Comparison of ENCODE assay signal across 8 cellular contexts in genomic region chr16:1929105-1929504, GRCh38. TPM values are rescaled to one million over a fixed set of nuclear protein-coding genes. Genes with fewer than 3 reads are reported as not detected.
DNase-seq lines count a peak whose midpoint lies in the region; ATAC-seq, FAIRE-seq and TF ChIP-seq lines count a peak whose summit lies in the region.

No MANE protein-coding gene starts in this region.

- H3K4me1 ChIP-seq in GM12878 (ENCODE audit: control insufficient read depth, insufficient read depth, low read length) = no peaks in the 10 kb centered on the region; the same call in 1 of the 2 replicates
- no peaks in the 10 kb centered on the region for H3K4me1 ChIP-seq in testis

- intact Hi-C loops in GM12878 (cut with micrococcal nuclease; ENCODE audit: unreplicated experiment) = loop anchor here (2.0 kb wide), 1 partner anchor 66 kb away; no protein-coding TSS in a partner anchor
- intact Hi-C loops in testis (cut with DNase I; ENCODE audit: low total_unique reads) = no loop called here

- TF ChIP-seq RAD21 in GM12878 (IDR thresholded peaks at IDR 0.05; ENCODE audit: insufficient read depth, low read depth, low read length) = no peak

- no peak for FAIRE-seq in GM12878 (lab: Jason Lieb, UNC)

- no peak for TF ChIP-seq POLR2A in GM12878 (IDR thresholded peaks at IDR 0.05; ENCODE audit: low read depth, low read length)
- no peak for TF ChIP-seq POLR2A in testis (IDR thresholded peaks at IDR 0.05)

- ATAC-seq in GM12878 (peak; percentile 61), left lobe of liver (peak; percentile 55), GM18868 (IDR thresholded peaks at IDR 0.05; ENCODE audit: unreplicated experiment) (no peak)

- H3K27me3 ChIP-seq in GM12878 (replicated peaks in 1 of 2; ENCODE audit: control insufficient read depth in 2 of 2, insufficient read depth in 2 of 2, low read length in 1 of 2) (no peaks in the 10 kb centered on the region; a peak in 3 of 4 replicates), testis (no peaks in the 10 kb centered on the region)

- H3K4me3 ChIP-seq in GM12878 (peak overlapping the region; percentile 60; the same call in 1 of the 2 replicates), testis (peak overlapping the region; percentile 56 to 72)

- peak overlapping the region; percentile 73 for H2AFZ ChIP-seq in GM12878 (ENCODE audit: control insufficient read depth, low read depth, low read length)

- H3K9me3 ChIP-seq in GM12878 (replicated peaks; ENCODE audit: control insufficient read depth, insufficient read depth, low read length) (no peaks in the 10 kb centered on the region), testis (no peaks in the 10 kb centered on the region)

- H4K20me1 ChIP-seq in GM12878 (ENCODE audit: control insufficient read depth, insufficient read depth) = no peaks in the 10 kb centered on the region

- POLR2A ChIA-PET in GM12878 (lab: Charles Lee) = interaction anchor here (0.6 to 0.9 kb wide), 2 partner anchors 78 to 147 kb away, joined by 3 to 7 read pairs; partner anchors contain the start of genes NUBP2 and SPSB3

- SMC1A ChIA-PET in GM12878 (lab: Charles Lee; ENCODE audit: uncharacterized antibody, unreplicated experiment) = interaction anchor here (0.9 to 1.6 kb wide), 4 partner anchors 63 to 212 kb away, joined by 3 to 5 read pairs (median 4); no protein-coding TSS in a partner anchor

- H3K36me3 ChIP-seq in GM12878 (ENCODE audit: control insufficient read depth in 2 of 2, insufficient read depth in 2 of 2, low read length in 1 of 2) (no peaks in the 10 kb centered on the region), testis (ENCODE audit: low read depth, missing control alignments) (no peaks in the 10 kb centered on the region)

- DNase-seq in A172 (ENCODE audit: low spot score) (peak; percentile 57), GM10266 (ENCODE audit: extremely low spot score) (peak; percentile 58), NCI-H146 (lab: John Stamatoyannopoulos, UW) (peak; percentile 77), GM12878 (ENCODE audit: low read depth, low spot score) (no peak), left lobe of liver (ENCODE audit: low spot score) (no peak), testis (peak; percentile 35), inferior parietal cortex (ENCODE audit: extremely low spot score) (no peak)

- BruUV-seq in GM12878 (replicated peaks; lab: Mats Ljungman, UMichigan) = no TSS peak

- RAD21 ChIA-PET in GM12878 (lab: Charles Lee; ENCODE audit: unreplicated experiment) = interaction anchor here (1.0 to 2.0 kb wide), 4 partner anchors 11 to 146 kb away, joined by 3 to 6 read pairs (median 4); partner anchors contain the start of genes FAHD1, NUBP2 and SPSB3

- in situ Hi-C loops in GM12878 (cut with MboI) = no loop called here

- no peaks in the 10 kb centered on the region for H3K79me2 ChIP-seq in GM12878 (ENCODE audit: control insufficient read depth, insufficient read depth, low read length)

- no peak overlapping the region for H3K27ac ChIP-seq in GM12878 (ENCODE audit: control insufficient read depth, insufficient read depth)
- H3K27ac ChIP-seq in testis = peak overlapping the region in 1 of 2 donors; percentile 81

- 23% methylated on average over 7 of the region's 11 CpGs for WGBS in GM12878 (ENCODE audit: insufficient coverage, insufficient replicate concordance, low lambda C conversion rate, missing lambda C conversion rate)
- WGBS in testis, 2 donors = 10 to 11% methylated on average over 5 to 11 of the region's 11 CpGs

- no peak overlapping the region for H3K9ac ChIP-seq in GM12878 (ENCODE audit: control insufficient read depth, insufficient read depth, low read length)

- CTCF ChIA-PET in GM12878 (lab: Yijun Ruan, JAX) = interaction anchor here (1.1 to 4.2 kb wide), 9 partner anchors 11 to 88 kb away, joined by 4 to 21 read pairs (median 7); no protein-coding TSS in a partner anchor

- H3K4me2 ChIP-seq in GM12878 (ENCODE audit: control insufficient read depth, insufficient read depth) = peak overlapping the region; percentile 62

- no peak for TF ChIP-seq EP300 in GM12878 (IDR thresholded peaks at IDR 0.05; ENCODE audit: borderline replicate concordance in 1 of 2, control insufficient read depth in 1 of 2, low read depth in 2 of 2, low read length in 2 of 2)

- no peak for TF ChIP-seq CTCF in GM10266 (IDR thresholded peaks at IDR 0.05; ENCODE audit: control insufficient read depth, insufficient read depth, low read depth, missing control alignments)
- no peak for TF ChIP-seq CTCF in GM12878 (IDR thresholded peaks at IDR 0.05 in 2 of 3, conservative IDR thresholded peaks at IDR 0.05 in 1 of 3; ENCODE audit: control insufficient read depth in 2 of 3, extremely low read depth in 1 of 3, insufficient read depth in 1 of 3, low read depth in 3 of 3, low read length in 3 of 3)
- TF ChIP-seq CTCF in testis (IDR thresholded peaks at IDR 0.05) = no peak

RNA-seq across cellular contexts. Expression of gene HS3ST6, which starts 10.9 kb away (rescaled TPM):
- total RNA-seq in A172 (2014; rRNA removed; shearing (Covaris generic)) = not detected in 2 replicates
- total RNA-seq in GM12878 (2013; cell fraction: nucleolus; rRNA removed) = not detected in 2 replicates
- total RNA-seq in GM12878 (2014; rRNA removed) = not detected in 2 replicates
- total RNA-seq in GM12878 (2014; rRNA removed; fragmentation: Illumina TruSeq; extraction: Trizol) = not detected in 2 replicates
- total RNA-seq in GM12878 (2021) = not detected in 2 replicates
- not detected for polyA plus RNA-seq in GM12878 (2011; ENCODE audit: low read depth)
- polyA plus RNA-seq in GM12878 (2011; rRNA removed) = not detected in 2 replicates
- polyA plus RNA-seq in GM12878 (2011; cell fraction: cytosol; rRNA removed) = not detected in 2 replicates
- polyA plus RNA-seq in GM12878 (2011; cell fraction: nucleus; rRNA removed) = not detected in 2 replicates
- polyA plus RNA-seq in GM12878 (2012) = 0.14 TPM in 1 of 2 replicates, not detected in the other
- polyA plus RNA-seq in GM12878 (2014; fragmentation: Illumina TruSeq; extraction: Trizol) = not detected in 2 replicates
- not detected for polyA plus RNA-seq in GM12878 (2014; fragmentation: Nextera tagmentation; extraction: Ambion mirVana)
- not detected in 2 replicates for polyA plus RNA-seq in GM12878 (2014; rRNA removed)
- not detected for polyA plus RNA-seq in GM12878 (2016; fragmentation: Nextera tagmentation; extraction: Ambion mirVana)
- not detected in 2 replicates for polyA minus RNA-seq in GM12878 (2011; rRNA and poly(A)+ RNA removed)
- polyA minus RNA-seq in GM12878 (2011; cell fraction: cytosol; rRNA and poly(A)+ RNA removed) = not detected in 2 replicates
- polyA minus RNA-seq in GM12878 (2011; cell fraction: nucleus; rRNA and poly(A)+ RNA removed) = not detected in 2 replicates
- not detected for total RNA-seq in left lobe of liver
- total RNA-seq in testis = 1 to 10 TPM in 1 of 2 donors, under 1 TPM in 1; 0.94 to 1.6 TPM
- polyA plus RNA-seq in testis (ENCODE audit: insufficient read depth, low read depth, low replicate concordance) = 0.34 TPM

RNA-seq across cellular contexts. Expression of gene MSRB1, which starts 13.9 kb away (rescaled TPM):
- total RNA-seq in A172 (2014; rRNA removed; shearing (Covaris generic)) = 15.6 and 22.5 TPM in 2 replicates
- 8.4 and 8.6 TPM in 2 replicates for total RNA-seq in GM12878 (2013; cell fraction: nucleolus; rRNA removed)
- total RNA-seq in GM12878 (2014; rRNA removed) (20.1 and 23.7 TPM in 2 replicates), GM12878 (2014; rRNA removed; fragmentation: Illumina TruSeq; extraction: Trizol) (15.7 and 17.9 TPM in 2 replicates), GM12878 (2021) (24.5 and 27.7 TPM in 2 replicates), left lobe of liver (124 TPM), testis (10 to 100 TPM; 17.5 to 19.8 TPM)
- polyA plus RNA-seq in GM12878 (2011; ENCODE audit: low read depth) = 14.3 TPM
- polyA plus RNA-seq in GM12878 (2011; rRNA removed) (17.4 and 30.7 TPM in 2 replicates), GM12878 (2014; fragmentation: Illumina TruSeq; extraction: Trizol) (5.1 and 22.0 TPM in 2 replicates), GM12878 (2014; fragmentation: Nextera tagmentation; extraction: Ambion mirVana) (1 to 10 TPM; 5.1 to 9.3 TPM), GM12878 (2014; rRNA removed) (35.7 and 38.6 TPM in 2 replicates), GM12878 (2016; fragmentation: Nextera tagmentation; extraction: Ambion mirVana) (10 to 100 TPM; 41.2 to 48.6 TPM), testis (ENCODE audit: insufficient read depth, low read depth, low replicate concordance) (35.2 TPM)
- 43.6 and 61.7 TPM in 2 replicates for polyA plus RNA-seq in GM12878 (2011; cell fraction: cytosol; rRNA removed)
- 19.4 and 23.1 TPM in 2 replicates for polyA plus RNA-seq in GM12878 (2011; cell fraction: nucleus; rRNA removed)
- polyA plus RNA-seq in GM12878 (2012) = 28.7 and 34.6 TPM in 2 replicates
- polyA minus RNA-seq in GM12878 (2011; rRNA and poly(A)+ RNA removed) = 23.0 and 43.1 TPM in 2 replicates
- 9.9 and 23.1 TPM in 2 replicates for polyA minus RNA-seq in GM12878 (2011; cell fraction: cytosol; rRNA and poly(A)+ RNA removed)
- 10.4 and 15.9 TPM in 2 replicates for polyA minus RNA-seq in GM12878 (2011; cell fraction: nucleus; rRNA and poly(A)+ RNA removed)

RNA-seq across cellular contexts. Expression of gene RPL3L, which starts 25.4 kb away (rescaled TPM):
- total RNA-seq in A172 (2014; rRNA removed; shearing (Covaris generic)) = 0.67 TPM in 1 of 2 replicates, not detected in the other
- total RNA-seq in GM12878 (2013; cell fraction: nucleolus; rRNA removed) = not detected in 2 replicates
- total RNA-seq in GM12878 (2014; rRNA removed) = not detected in 2 replicates
- not detected in 2 replicates for total RNA-seq in GM12878 (2014; rRNA removed; fragmentation: Illumina TruSeq; extraction: Trizol)
- not detected in 2 replicates for total RNA-seq in GM12878 (2021)
- polyA plus RNA-seq in GM12878 (2011; ENCODE audit: low read depth) = not detected
- polyA plus RNA-seq in GM12878 (2011; rRNA removed) = not detected in 2 replicates
- not detected in 2 replicates for polyA plus RNA-seq in GM12878 (2011; cell fraction: cytosol; rRNA removed)
- polyA plus RNA-seq in GM12878 (2011; cell fraction: nucleus; rRNA removed) = not detected in 2 replicates
- polyA plus RNA-seq in GM12878 (2012) = 0.20 and 0.22 TPM in 2 replicates
- polyA plus RNA-seq in GM12878 (2014; fragmentation: Illumina TruSeq; extraction: Trizol) = not detected in 2 replicates
- under 1 TPM in 1 of 2 experiments, not detected in 1; 0.07 TPM for polyA plus RNA-seq in GM12878 (2014; fragmentation: Nextera tagmentation; extraction: Ambion mirVana)
- not detected in 2 replicates for polyA plus RNA-seq in GM12878 (2014; rRNA removed)
- polyA plus RNA-seq in GM12878 (2016; fragmentation: Nextera tagmentation; extraction: Ambion mirVana) = under 1 TPM; 0.10 to 0.12 TPM
- polyA minus RNA-seq in GM12878 (2011; rRNA and poly(A)+ RNA removed) = 0.46 TPM in 1 of 2 replicates, not detected in the other
- not detected in 2 replicates for polyA minus RNA-seq in GM12878 (2011; cell fraction: cytosol; rRNA and poly(A)+ RNA removed)
- polyA minus RNA-seq in GM12878 (2011; cell fraction: nucleus; rRNA and poly(A)+ RNA removed) = not detected in 2 replicates
- total RNA-seq in left lobe of liver = not detected
- total RNA-seq in testis = 1 to 10 TPM; 7.3 to 9.8 TPM
- 10.4 TPM for polyA plus RNA-seq in testis (ENCODE audit: insufficient read depth, low read depth, low replicate concordance)

RNA-seq across cellular contexts. Expression of gene NDUFB10, which starts 30.2 kb away (rescaled TPM):
- 367 and 415 TPM in 2 replicates for total RNA-seq in A172 (2014; rRNA removed; shearing (Covaris generic))
- total RNA-seq in GM12878 (2013; cell fraction: nucleolus; rRNA removed) = 8.3 and 9.9 TPM in 2 replicates
- total RNA-seq in GM12878 (2014; rRNA removed) (233 and 275 TPM in 2 replicates), GM12878 (2014; rRNA removed; fragmentation: Illumina TruSeq; extraction: Trizol) (104 and 109 TPM in 2 replicates), GM12878 (2021) (149 and 150 TPM in 2 replicates), left lobe of liver (88.6 TPM), testis (100 to 1,000 TPM; 127 to 211 TPM)
- polyA plus RNA-seq in GM12878 (2011; ENCODE audit: low read depth) = 70.2 TPM
- polyA plus RNA-seq in GM12878 (2011; rRNA removed) (29.3 and 52.2 TPM in 2 replicates), GM12878 (2014; fragmentation: Illumina TruSeq; extraction: Trizol) (61.0 and 87.2 TPM in 2 replicates), GM12878 (2014; fragmentation: Nextera tagmentation; extraction: Ambion mirVana) (100 to 1,000 TPM in 1 of 2 experiments, 10 to 100 TPM in 1; 67.5 to 102 TPM), GM12878 (2014; rRNA removed) (279 and 285 TPM in 2 replicates), GM12878 (2016; fragmentation: Nextera tagmentation; extraction: Ambion mirVana) (100 to 1,000 TPM; 306 to 319 TPM), testis (ENCODE audit: insufficient read depth, low read depth, low replicate concordance) (186 TPM)
- 98.1 and 174 TPM in 2 replicates for polyA plus RNA-seq in GM12878 (2011; cell fraction: cytosol; rRNA removed)
- 81.2 and 96.7 TPM in 2 replicates for polyA plus RNA-seq in GM12878 (2011; cell fraction: nucleus; rRNA removed)
- polyA plus RNA-seq in GM12878 (2012) = 129 and 131 TPM in 2 replicates
- 39.0 and 42.5 TPM in 2 replicates for polyA minus RNA-seq in GM12878 (2011; rRNA and poly(A)+ RNA removed)
- polyA minus RNA-seq in GM12878 (2011; cell fraction: cytosol; rRNA and poly(A)+ RNA removed) = 58.6 and 60.4 TPM in 2 replicates
- 10.2 and 14.0 TPM in 2 replicates for polyA minus RNA-seq in GM12878 (2011; cell fraction: nucleus; rRNA and poly(A)+ RNA removed)

RNA-seq across cellular contexts. Expression of gene RPS2, which starts 35.5 kb away (rescaled TPM):
- 1,909 and 2,123 TPM in 2 replicates for total RNA-seq in A172 (2014; rRNA removed; shearing (Covaris generic))
- total RNA-seq in GM12878 (2013; cell fraction: nucleolus; rRNA removed) = 593 and 633 TPM in 2 replicates
- total RNA-seq in GM12878 (2014; rRNA removed) (5,589 and 7,037 TPM in 2 replicates), GM12878 (2014; rRNA removed; fragmentation: Illumina TruSeq; extraction: Trizol) (4,681 and 5,122 TPM in 2 replicates), GM12878 (2021) (6,096 and 6,247 TPM in 2 replicates), left lobe of liver (545 TPM), testis (1,000 to 10,000 TPM in 1 of 2 donors, 100 to 1,000 TPM in 1; 744 to 1,779 TPM)
- polyA plus RNA-seq in GM12878 (2011; ENCODE audit: low read depth) = 3,332 TPM
- polyA plus RNA-seq in GM12878 (2011; rRNA removed) (2,202 and 4,066 TPM in 2 replicates), GM12878 (2014; fragmentation: Illumina TruSeq; extraction: Trizol) (864 and 3,557 TPM in 2 replicates), GM12878 (2014; fragmentation: Nextera tagmentation; extraction: Ambion mirVana) (1,000 to 10,000 TPM; 1,295 to 3,629 TPM), GM12878 (2014; rRNA removed) (7,121 and 7,267 TPM in 2 replicates), GM12878 (2016; fragmentation: Nextera tagmentation; extraction: Ambion mirVana) (1,000 to 10,000 TPM; 3,107 to 3,800 TPM), testis (ENCODE audit: insufficient read depth, low read depth, low replicate concordance) (1,272 TPM)
- polyA plus RNA-seq in GM12878 (2011; cell fraction: cytosol; rRNA removed) = 9,113 and 10,676 TPM in 2 replicates
- 4,007 and 4,043 TPM in 2 replicates for polyA plus RNA-seq in GM12878 (2011; cell fraction: nucleus; rRNA removed)
- 7,298 and 8,934 TPM in 2 replicates for polyA plus RNA-seq in GM12878 (2012)
- polyA minus RNA-seq in GM12878 (2011; rRNA and poly(A)+ RNA removed) = 3,882 and 8,083 TPM in 2 replicates
- 2,772 and 2,867 TPM in 2 replicates for polyA minus RNA-seq in GM12878 (2011; cell fraction: cytosol; rRNA and poly(A)+ RNA removed)
- 734 and 976 TPM in 2 replicates for polyA minus RNA-seq in GM12878 (2011; cell fraction: nucleus; rRNA and poly(A)+ RNA removed)

Comparison
In these comparisons a context has a peak if more than half of its experiments do, and no peak if none do; other contexts are left out.
1. DNase-seq: peak in A172 (single experiment), GM10266 (single experiment), NCI-H146 (single experiment) and testis (single experiment); none in GM12878 (single experiment), left lobe of liver (single experiment) and inferior parietal cortex (single experiment).